ENCODE assay signal across 1 cellular context in the genomic region with DNA sequence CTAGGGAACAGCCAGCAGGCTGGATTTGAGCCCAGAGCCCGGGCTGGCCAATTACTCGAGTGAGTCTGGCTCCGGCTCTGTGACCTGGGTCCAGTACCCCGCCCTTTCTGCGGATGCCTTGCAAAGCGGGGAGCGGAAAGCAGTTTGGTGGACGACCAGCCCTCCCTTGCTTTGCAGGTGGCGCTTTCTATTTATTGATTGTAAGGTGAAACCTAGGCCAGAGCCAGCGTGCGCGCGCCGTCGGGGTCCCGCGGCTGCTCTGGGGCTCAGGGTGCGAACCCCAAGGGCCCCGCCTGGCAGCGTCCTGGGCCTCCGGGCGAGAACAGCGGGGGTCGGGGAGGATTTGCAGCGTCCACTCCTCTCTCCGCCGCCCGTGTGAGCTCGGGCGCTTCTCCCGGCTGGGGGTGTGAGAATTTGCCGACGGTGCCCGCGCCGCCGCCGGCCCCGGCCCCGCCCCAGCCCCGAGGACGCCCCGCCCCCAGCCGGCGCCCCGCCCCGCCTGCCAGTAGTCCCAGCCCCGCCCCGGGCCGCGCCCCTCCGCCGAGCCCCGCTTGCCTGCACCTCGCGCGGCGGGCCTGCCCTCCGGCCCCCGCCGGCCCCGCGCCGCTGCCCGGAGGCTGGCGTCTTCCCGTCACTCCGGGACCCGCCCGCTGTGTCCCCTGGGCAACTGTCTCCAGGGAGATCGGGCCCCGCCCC.
A peak's percentile ranks its signal among the peaks of the same experiment; 100 is the strongest.
TF ChIP-seq lines count a peak whose summit lies in the region.

No MANE protein-coding gene starts in this region.

TF ChIP-seq in HEK293, 187 proteins besides CTCF, POLR2A, EP300 and RAD21 (continued from another document and continues in another):
- TF ChIP-seq, protein P1, sequence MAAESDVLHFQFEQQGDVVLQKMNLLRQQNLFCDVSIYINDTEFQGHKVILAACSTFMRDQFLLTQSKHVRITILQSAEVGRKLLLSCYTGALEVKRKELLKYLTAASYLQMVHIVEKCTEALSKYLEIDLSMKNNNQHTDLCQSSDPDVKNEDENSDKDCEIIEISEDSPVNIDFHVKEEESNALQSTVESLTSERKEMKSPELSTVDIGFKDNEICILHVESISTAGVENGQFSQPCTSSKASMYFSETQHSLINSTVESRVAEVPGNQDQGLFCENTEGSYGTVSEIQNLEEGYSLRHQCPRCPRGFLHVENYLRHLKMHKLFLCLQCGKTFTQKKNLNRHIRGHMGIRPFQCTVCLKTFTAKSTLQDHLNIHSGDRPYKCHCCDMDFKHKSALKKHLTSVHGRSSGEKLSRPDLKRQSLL (tag by site-specific recombination; IDR thresholded peaks at IDR 0.05): no peak
- no peak for TF ChIP-seq ZNF350 (tag by site-specific recombination; IDR thresholded peaks at IDR 0.05)
- no peak for TF ChIP-seq ZNF155 (tag by site-specific recombination; IDR thresholded peaks at IDR 0.05)
- no peak for TF ChIP-seq ZNF76 (tag by site-specific recombination; IDR thresholded peaks at IDR 0.05; ENCODE audit: borderline replicate concordance, low read depth)
- TF ChIP-seq KLF7 (tag by site-specific recombination; IDR thresholded peaks at IDR 0.05; ENCODE audit: borderline replicate concordance): no peak
- no peak for TF ChIP-seq ZNF248 (tag by site-specific recombination; IDR thresholded peaks at IDR 0.05)
- TF ChIP-seq, protein P2, sequence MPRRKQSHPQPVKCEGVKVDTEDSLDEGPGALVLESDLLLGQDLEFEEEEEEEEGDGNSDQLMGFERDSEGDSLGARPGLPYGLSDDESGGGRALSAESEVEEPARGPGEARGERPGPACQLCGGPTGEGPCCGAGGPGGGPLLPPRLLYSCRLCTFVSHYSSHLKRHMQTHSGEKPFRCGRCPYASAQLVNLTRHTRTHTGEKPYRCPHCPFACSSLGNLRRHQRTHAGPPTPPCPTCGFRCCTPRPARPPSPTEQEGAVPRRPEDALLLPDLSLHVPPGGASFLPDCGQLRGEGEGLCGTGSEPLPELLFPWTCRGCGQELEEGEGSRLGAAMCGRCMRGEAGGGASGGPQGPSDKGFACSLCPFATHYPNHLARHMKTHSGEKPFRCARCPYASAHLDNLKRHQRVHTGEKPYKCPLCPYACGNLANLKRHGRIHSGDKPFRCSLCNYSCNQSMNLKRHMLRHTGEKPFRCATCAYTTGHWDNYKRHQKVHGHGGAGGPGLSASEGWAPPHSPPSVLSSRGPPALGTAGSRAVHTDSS (tag by site-specific recombination; IDR thresholded peaks at IDR 0.05): no peak
- TF ChIP-seq ZNF560 (tag by site-specific recombination; IDR thresholded peaks at IDR 0.05; ENCODE audit: borderline replicate concordance): no peak
- TF ChIP-seq BCL11A (tag by site-specific recombination; IDR thresholded peaks at IDR 0.05; ENCODE audit: low read depth): no peak
- no peak for TF ChIP-seq MEIS1 (CRISPR knock-in tag; IDR thresholded peaks at IDR 0.05; ENCODE audit: borderline replicate concordance)
- TF ChIP-seq, protein P3, sequence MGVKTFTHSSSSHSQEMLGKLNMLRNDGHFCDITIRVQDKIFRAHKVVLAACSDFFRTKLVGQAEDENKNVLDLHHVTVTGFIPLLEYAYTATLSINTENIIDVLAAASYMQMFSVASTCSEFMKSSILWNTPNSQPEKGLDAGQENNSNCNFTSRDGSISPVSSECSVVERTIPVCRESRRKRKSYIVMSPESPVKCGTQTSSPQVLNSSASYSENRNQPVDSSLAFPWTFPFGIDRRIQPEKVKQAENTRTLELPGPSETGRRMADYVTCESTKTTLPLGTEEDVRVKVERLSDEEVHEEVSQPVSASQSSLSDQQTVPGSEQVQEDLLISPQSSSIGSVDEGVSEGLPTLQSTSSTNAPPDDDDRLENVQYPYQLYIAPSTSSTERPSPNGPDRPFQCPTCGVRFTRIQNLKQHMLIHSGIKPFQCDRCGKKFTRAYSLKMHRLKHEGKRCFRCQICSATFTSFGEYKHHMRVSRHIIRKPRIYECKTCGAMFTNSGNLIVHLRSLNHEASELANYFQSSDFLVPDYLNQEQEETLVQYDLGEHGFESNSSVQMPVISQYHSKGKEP (tag by site-specific recombination; IDR thresholded peaks at IDR 0.05): 0 out of 2 replicates have a peak, but pooled peaks have one; percentile 15
- 0 out of 2 replicates have a peak, but pooled peaks have one; percentile 56 for TF ChIP-seq ZNF324 (tag by site-specific recombination; IDR thresholded peaks at IDR 0.05)
- TF ChIP-seq, protein P4, sequence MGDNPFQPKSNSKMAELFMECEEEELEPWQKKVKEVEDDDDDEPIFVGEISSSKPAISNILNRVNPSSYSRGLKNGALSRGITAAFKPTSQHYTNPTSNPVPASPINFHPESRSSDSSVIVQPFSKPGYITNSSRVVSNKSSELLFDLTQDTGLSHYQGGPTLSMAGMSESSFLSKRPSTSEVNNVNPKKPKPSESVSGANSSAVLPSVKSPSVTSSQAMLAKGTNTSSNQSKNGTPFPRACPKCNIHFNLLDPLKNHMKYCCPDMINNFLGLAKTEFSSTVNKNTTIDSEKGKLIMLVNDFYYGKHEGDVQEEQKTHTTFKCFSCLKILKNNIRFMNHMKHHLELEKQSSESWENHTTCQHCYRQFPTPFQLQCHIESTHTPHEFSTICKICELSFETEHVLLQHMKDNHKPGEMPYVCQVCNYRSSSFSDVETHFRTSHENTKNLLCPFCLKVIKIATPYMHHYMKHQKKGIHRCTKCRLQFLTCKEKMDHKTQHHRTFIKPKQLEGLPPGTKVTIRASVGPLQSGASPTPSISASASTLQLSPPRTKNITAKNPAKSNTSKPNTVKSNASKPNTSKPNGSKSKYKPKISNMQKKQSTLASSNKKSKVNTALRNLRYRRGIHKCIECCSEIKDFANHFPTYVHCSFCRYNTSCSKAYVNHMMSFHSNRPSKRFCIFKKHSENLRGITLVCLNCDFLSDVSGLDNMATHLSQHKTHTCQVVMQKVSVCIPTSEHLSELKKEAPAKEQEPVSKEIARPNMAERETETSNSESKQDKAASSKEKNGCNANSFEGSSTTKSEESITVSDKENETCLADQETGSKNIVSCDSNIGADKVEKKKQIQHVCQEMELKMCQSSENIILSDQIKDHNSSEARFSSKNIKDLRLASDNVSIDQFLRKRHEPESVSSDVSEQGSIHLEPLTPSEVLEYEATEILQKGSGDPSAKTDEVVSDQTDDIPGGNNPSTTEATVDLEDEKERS (tag by site-specific recombination; IDR thresholded peaks at IDR 0.05): no peak
- TF ChIP-seq, protein P5, sequence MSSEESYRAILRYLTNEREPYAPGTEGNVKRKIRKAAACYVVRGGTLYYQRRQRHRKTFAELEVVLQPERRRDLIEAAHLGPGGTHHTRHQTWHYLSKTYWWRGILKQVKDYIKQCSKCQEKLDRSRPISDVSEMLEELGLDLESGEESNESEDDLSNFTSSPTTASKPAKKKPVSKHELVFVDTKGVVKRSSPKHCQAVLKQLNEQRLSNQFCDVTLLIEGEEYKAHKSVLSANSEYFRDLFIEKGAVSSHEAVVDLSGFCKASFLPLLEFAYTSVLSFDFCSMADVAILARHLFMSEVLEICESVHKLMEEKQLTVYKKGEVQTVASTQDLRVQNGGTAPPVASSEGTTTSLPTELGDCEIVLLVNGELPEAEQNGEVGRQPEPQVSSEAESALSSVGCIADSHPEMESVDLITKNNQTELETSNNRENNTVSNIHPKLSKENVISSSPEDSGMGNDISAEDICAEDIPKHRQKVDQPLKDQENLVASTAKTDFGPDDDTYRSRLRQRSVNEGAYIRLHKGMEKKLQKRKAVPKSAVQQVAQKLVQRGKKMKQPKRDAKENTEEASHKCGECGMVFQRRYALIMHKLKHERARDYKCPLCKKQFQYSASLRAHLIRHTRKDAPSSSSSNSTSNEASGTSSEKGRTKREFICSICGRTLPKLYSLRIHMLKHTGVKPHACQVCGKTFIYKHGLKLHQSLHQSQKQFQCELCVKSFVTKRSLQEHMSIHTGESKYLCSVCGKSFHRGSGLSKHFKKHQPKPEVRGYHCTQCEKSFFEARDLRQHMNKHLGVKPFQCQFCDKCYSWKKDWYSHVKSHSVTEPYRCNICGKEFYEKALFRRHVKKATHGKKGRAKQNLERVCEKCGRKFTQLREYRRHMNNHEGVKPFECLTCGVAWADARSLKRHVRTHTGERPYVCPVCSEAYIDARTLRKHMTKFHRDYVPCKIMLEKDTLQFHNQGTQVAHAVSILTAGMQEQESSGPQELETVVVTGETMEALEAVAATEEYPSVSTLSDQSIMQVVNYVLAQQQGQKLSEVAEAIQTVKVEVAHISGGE (tag by site-specific recombination; conservative IDR thresholded peaks at IDR 0.05; ENCODE audit: low read depth): no peak
- no peak for TF ChIP-seq ZNF221 (tag by site-specific recombination; IDR thresholded peaks at IDR 0.05; ENCODE audit: borderline replicate concordance)
- TF ChIP-seq ZNF404 (tag by site-specific recombination; IDR thresholded peaks at IDR 0.05): no peak
- no peak for TF ChIP-seq ZFP3 (tag by site-specific recombination; IDR thresholded peaks at IDR 0.05; ENCODE audit: low read depth)
- no peak for TF ChIP-seq ZNF837 (tag by site-specific recombination; IDR thresholded peaks at IDR 0.05)
- TF ChIP-seq, protein P6, sequence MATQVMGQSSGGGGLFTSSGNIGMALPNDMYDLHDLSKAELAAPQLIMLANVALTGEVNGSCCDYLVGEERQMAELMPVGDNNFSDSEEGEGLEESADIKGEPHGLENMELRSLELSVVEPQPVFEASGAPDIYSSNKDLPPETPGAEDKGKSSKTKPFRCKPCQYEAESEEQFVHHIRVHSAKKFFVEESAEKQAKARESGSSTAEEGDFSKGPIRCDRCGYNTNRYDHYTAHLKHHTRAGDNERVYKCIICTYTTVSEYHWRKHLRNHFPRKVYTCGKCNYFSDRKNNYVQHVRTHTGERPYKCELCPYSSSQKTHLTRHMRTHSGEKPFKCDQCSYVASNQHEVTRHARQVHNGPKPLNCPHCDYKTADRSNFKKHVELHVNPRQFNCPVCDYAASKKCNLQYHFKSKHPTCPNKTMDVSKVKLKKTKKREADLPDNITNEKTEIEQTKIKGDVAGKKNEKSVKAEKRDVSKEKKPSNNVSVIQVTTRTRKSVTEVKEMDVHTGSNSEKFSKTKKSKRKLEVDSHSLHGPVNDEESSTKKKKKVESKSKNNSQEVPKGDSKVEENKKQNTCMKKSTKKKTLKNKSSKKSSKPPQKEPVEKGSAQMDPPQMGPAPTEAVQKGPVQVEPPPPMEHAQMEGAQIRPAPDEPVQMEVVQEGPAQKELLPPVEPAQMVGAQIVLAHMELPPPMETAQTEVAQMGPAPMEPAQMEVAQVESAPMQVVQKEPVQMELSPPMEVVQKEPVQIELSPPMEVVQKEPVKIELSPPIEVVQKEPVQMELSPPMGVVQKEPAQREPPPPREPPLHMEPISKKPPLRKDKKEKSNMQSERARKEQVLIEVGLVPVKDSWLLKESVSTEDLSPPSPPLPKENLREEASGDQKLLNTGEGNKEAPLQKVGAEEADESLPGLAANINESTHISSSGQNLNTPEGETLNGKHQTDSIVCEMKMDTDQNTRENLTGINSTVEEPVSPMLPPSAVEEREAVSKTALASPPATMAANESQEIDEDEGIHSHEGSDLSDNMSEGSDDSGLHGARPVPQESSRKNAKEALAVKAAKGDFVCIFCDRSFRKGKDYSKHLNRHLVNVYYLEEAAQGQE (tag by site-specific recombination; IDR thresholded peaks at IDR 0.05): no peak
- TF ChIP-seq, protein P7, sequence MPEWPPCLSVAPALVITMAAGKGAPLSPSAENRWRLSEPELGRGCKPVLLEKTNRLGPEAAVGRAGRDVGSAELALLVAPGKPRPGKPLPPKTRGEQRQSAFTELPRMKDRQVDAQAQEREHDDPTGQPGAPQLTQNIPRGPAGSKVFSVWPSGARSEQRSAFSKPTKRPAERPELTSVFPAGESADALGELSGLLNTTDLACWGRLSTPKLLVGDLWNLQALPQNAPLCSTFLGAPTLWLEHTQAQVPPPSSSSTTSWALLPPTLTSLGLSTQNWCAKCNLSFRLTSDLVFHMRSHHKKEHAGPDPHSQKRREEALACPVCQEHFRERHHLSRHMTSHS (tag by site-specific recombination; IDR thresholded peaks at IDR 0.05): no peak
- no peak for TF ChIP-seq ZNF626 (tag by site-specific recombination; IDR thresholded peaks at IDR 0.05)
- peak; percentile 31 for TF ChIP-seq ZNF335 (tag by site-specific recombination; conservative IDR thresholded peaks at IDR 0.05)
- TF ChIP-seq ZBTB1 (tag by site-specific recombination; IDR thresholded peaks at IDR 0.05): no peak
- TF ChIP-seq, protein P8, sequence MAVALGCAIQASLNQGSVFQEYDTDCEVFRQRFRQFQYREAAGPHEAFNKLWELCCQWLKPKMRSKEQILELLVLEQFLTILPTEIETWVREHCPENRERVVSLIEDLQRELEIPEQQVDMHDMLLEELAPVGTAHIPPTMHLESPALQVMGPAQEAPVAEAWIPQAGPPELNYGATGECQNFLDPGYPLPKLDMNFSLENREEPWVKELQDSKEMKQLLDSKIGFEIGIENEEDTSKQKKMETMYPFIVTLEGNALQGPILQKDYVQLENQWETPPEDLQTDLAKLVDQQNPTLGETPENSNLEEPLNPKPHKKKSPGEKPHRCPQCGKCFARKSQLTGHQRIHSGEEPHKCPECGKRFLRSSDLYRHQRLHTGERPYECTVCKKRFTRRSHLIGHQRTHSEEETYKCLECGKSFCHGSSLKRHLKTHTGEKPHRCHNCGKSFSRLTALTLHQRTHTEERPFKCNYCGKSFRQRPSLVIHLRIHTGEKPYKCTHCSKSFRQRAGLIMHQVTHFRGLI (tag by site-specific recombination; IDR thresholded peaks at IDR 0.05): 0 out of 2 replicates have a peak, but pooled peaks have one; percentile 14
- TF ChIP-seq, protein P9, sequence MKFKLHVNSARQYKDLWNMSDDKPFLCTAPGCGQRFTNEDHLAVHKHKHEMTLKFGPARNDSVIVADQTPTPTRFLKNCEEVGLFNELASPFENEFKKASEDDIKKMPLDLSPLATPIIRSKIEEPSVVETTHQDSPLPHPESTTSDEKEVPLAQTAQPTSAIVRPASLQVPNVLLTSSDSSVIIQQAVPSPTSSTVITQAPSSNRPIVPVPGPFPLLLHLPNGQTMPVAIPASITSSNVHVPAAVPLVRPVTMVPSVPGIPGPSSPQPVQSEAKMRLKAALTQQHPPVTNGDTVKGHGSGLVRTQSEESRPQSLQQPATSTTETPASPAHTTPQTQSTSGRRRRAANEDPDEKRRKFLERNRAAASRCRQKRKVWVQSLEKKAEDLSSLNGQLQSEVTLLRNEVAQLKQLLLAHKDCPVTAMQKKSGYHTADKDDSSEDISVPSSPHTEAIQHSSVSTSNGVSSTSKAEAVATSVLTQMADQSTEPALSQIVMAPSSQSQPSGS (tag by site-specific recombination; IDR thresholded peaks at IDR 0.05; ENCODE audit: low read depth): no peak
- no peak for TF ChIP-seq ZFP41 (tag by site-specific recombination; IDR thresholded peaks at IDR 0.05; ENCODE audit: borderline replicate concordance)
- TF ChIP-seq, protein P10, sequence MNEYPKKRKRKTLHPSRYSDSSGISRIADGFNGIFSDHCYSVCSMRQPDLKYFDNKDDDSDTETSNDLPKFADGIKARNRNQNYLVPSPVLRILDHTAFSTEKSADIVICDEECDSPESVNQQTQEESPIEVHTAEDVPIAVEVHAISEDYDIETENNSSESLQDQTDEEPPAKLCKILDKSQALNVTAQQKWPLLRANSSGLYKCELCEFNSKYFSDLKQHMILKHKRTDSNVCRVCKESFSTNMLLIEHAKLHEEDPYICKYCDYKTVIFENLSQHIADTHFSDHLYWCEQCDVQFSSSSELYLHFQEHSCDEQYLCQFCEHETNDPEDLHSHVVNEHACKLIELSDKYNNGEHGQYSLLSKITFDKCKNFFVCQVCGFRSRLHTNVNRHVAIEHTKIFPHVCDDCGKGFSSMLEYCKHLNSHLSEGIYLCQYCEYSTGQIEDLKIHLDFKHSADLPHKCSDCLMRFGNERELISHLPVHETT (tag by site-specific recombination; IDR thresholded peaks at IDR 0.05): no peak
- no peak for TF ChIP-seq ZNF571 (tag by site-specific recombination; IDR thresholded peaks at IDR 0.05)
- TF ChIP-seq ZBTB8A (tag by site-specific recombination; IDR thresholded peaks at IDR 0.05): peak; percentile 71
- peak; percentile 98 for TF ChIP-seq ZIC2 (tag by site-specific recombination; IDR thresholded peaks at IDR 0.05)
